In genomic region chr21:17866590-17866989, GRCh38 we compare ENCODE assay signal across 29 cellular contexts.
"Had no signal": no experiment of that assay in that cellular context is flagged by ENCODE, and none has a peak within 500 bp of the region (broad histone marks: within the 10 kb centered on the region; RNA-seq: fewer than 3 reads in every experiment).

No MANE protein-coding gene starts in this region.

- H3K36me3 ChIP-seq: neutrophil, pancreas, prostate gland, right lobe of liver, sigmoid colon, suprapubic skin, tibial artery, transverse colon, upper lobe of left lung, vagina had no signal

- H3K4me3 Mint-ChIP-seq: naive thymus-derived CD8-positive, alpha-beta T cell; natural killer cell treated with Interleukin-12 subunit alpha and Interleukin-12 subunit beta and Interleukin-15 and Interleukin-18, amount 100 ng/mL, for 72 hours; nephron progenitor cell; neural crest cell; stimulated activated memory B cell treated with anti-CD40 and anti-IgM and Interleukin-4, amounts not matched to agents 10 μg/mL and 1 μg/mL and 100 μg/mL, for 72 hours; stimulated activated naive CD8-positive, alpha-beta T cell treated with anti-CD3 and anti-CD28 coated beads, Interleukin-15, amount 100 ng/mL, for 72 hours had no signal

- H3K27ac ChIP-seq: neutrophil, pancreas, prostate gland, right lobe of liver, sigmoid colon, suprapubic skin, testis, tibial artery, transverse colon, upper lobe of left lung, vagina had no signal

- H3K27me3 Mint-ChIP-seq: naive thymus-derived CD8-positive, alpha-beta T cell; stimulated activated memory B cell treated with anti-CD40 and anti-IgM and Interleukin-4, amounts not matched to agents 10 μg/mL and 1 μg/mL and 100 μg/mL, for 72 hours; stimulated activated naive CD8-positive, alpha-beta T cell treated with anti-CD3 and anti-CD28 coated beads, Interleukin-15, amount 100 ng/mL, for 72 hours had no signal

- H3K27ac Mint-ChIP-seq: natural killer cell treated with Interleukin-12 subunit alpha and Interleukin-12 subunit beta and Interleukin-15 and Interleukin-18, amount 100 ng/mL, for 72 hours; nephron progenitor cell; stimulated activated memory B cell treated with anti-CD40 and anti-IgM and Interleukin-4, amounts not matched to agents 10 μg/mL and 1 μg/mL and 100 μg/mL, for 72 hours; stimulated activated naive CD8-positive, alpha-beta T cell treated with anti-CD3 and anti-CD28 coated beads, Interleukin-15, amount 100 ng/mL, for 72 hours had no signal

- H3K27me3 ChIP-seq: neutrophil, pancreas, right lobe of liver, sigmoid colon, suprapubic skin, testis, tibial artery, transverse colon, upper lobe of left lung, vagina had no signal

- H3K4me1 Mint-ChIP-seq: naive thymus-derived CD8-positive, alpha-beta T cell; stimulated activated memory B cell treated with anti-CD40 and anti-IgM and Interleukin-4, amounts not matched to agents 10 μg/mL and 1 μg/mL and 100 μg/mL, for 72 hours; stimulated activated naive CD8-positive, alpha-beta T cell treated with anti-CD3 and anti-CD28 coated beads, Interleukin-15, amount 100 ng/mL, for 72 hours had no signal

- DNase-seq: naive thymus-derived CD8-positive, alpha-beta T cell; nephron progenitor cell; nucleus accumbens; pancreas; retina; right cardiac atrium; right lobe of liver; sigmoid colon; small intestine; stimulated activated CD4-positive, alpha-beta T cell treated with anti-CD3 and anti-CD28 coated beads, Interleukin-15, amount 100 ng/mL, for 24 hours; stimulated activated CD4-positive, alpha-beta T cell treated with anti-CD3 and anti-CD28 coated beads, Interleukin-2, amount 100 ng/mL, for 24 hours; stimulated activated CD4-positive, alpha-beta T cell treated with anti-CD3 and anti-CD28 coated beads, Interleukin-2, amount 100 ng/mL, for 48 hours; stimulated activated CD4-positive, alpha-beta T cell treated with anti-CD3 and anti-CD28 coated beads, Interleukin-4, amount 100 ng/mL, for 24 hours; stimulated activated CD8-positive, alpha-beta memory T cell treated with anti-CD3 and anti-CD28 coated beads, Interleukin-4, amount 100 ng/mL, for 48 hours; stimulated activated naive CD4-positive, alpha-beta T cell; stimulated activated naive CD8-positive, alpha-beta T cell treated with anti-CD3 and anti-CD28 coated beads, Interleukin-15, amount 100 ng/mL, for 72 hours; stimulated activated naive CD8-positive, alpha-beta T cell treated with anti-CD3 and anti-CD28 coated beads, Interleukin-15, Interleukin-2, amounts not matched to agents 100 U/mL and 50 U/mL, for 24 hours; substantia nigra; testis; tibial artery; transverse colon; upper lobe of left lung had no signal

- H3K9me3 ChIP-seq: neutrophil, pancreas, prostate gland, right lobe of liver, sigmoid colon, suprapubic skin, testis, transverse colon, vagina had no signal

- H3K4me1 ChIP-seq: pancreas, prostate gland, right lobe of liver, sigmoid colon, suprapubic skin, testis, tibial artery, transverse colon, upper lobe of left lung, vagina had no signal

- H3K4me3 ChIP-seq: pancreas, prostate gland, right lobe of liver, sigmoid colon, suprapubic skin, testis, tibial artery, transverse colon, upper lobe of left lung, vagina had no signal

- ATAC-seq: naive thymus-derived CD8-positive, alpha-beta T cell; natural killer cell treated with Interleukin-12 subunit alpha and Interleukin-12 subunit beta and Interleukin-15 and Interleukin-18, amount 100 ng/mL, for 72 hours; pancreas; right cardiac atrium; right lobe of liver; stimulated activated memory B cell treated with anti-CD40 and anti-IgM and Interleukin-4, amounts not matched to agents 10 μg/mL and 1 μg/mL and 100 μg/mL, for 72 hours; stimulated activated naive CD8-positive, alpha-beta T cell treated with anti-CD3 and anti-CD28 coated beads, Interleukin-15, amount 100 ng/mL, for 72 hours; stimulated activated naive CD8-positive, alpha-beta T cell treated with anti-CD3 and anti-CD28 coated beads, Interleukin-15, Interleukin-2, amounts not matched to agents 100 U/mL and 50 U/mL, for 24 hours had no signal

- H3K36me3 Mint-ChIP-seq: naive thymus-derived CD8-positive, alpha-beta T cell; natural killer cell treated with Interleukin-12 subunit alpha and Interleukin-12 subunit beta and Interleukin-15 and Interleukin-18, amount 100 ng/mL, for 72 hours; stimulated activated memory B cell treated with anti-CD40 and anti-IgM and Interleukin-4, amounts not matched to agents 10 μg/mL and 1 μg/mL and 100 μg/mL, for 72 hours had no signal
